ENCODE assay signal across 6 cellular contexts in genomic region chr12:53230971-53231858, GRCh38. TPM values are rescaled to one million over a fixed set of nuclear protein-coding genes. Genes with fewer than 3 reads are reported as not detected.
DNase-seq lines count a peak whose midpoint lies in the region; ATAC-seq, FAIRE-seq and TF ChIP-seq lines count a peak whose summit lies in the region.

No MANE protein-coding gene starts in this region.

- H3K36me3 Mint-ChIP-seq in HFFc6 (ENCODE audit: low read depth), result no peaks in the 10 kb centered on the region; the same call in 1 of the 2 replicates

- H3K27me3 ChIP-seq in pancreas, result no peaks in the 10 kb centered on the region

- no peaks in the 10 kb centered on the region for H3K9me3 ChIP-seq in pancreas

- H3K4me3 ChIP-seq in pancreas, result peak overlapping the region; percentile 29 to 62 (median 50)

- peaks cover 5% of the 10 kb centered on the region for H3K27me3 Mint-ChIP-seq in HFFc6 (ENCODE audit: insufficient read depth)

- no peak for FAIRE-seq in pancreas (lab: Jason Lieb, UNC)

- intact Hi-C loops in pancreas (cut with DNase I), result no loop called here

- no peaks in the 10 kb centered on the region for H3K36me3 ChIP-seq in pancreas

- no peak for DNase-seq in HFFc6
- no peak for DNase-seq in pancreas
- DNase-seq in ecto neural progenitor cell (ENCODE audit: low spot score), result no peak
- DNase-seq in dedifferentiated amniotic fluid mesenchymal stem cell (ENCODE audit: extremely low spot score), result no peak

- H3K27ac ChIP-seq in cingulate gyrus (ENCODE audit: low read depth, low read length) (peak overlapping the region; percentile 72), pancreas (peak overlapping the region; percentile 62 to 78 (median 66))

- peak overlapping the region; percentile 63 for H3K27ac Mint-ChIP-seq in HFFc6

- H3K9me3 Mint-ChIP-seq in HFFc6, result no peaks in the 10 kb centered on the region

- H3K4me1 Mint-ChIP-seq in HFFc6 (ENCODE audit: low read depth), result peaks cover 44% of the 10 kb centered on the region

- no peaks in the 10 kb centered on the region for H3K4me1 ChIP-seq in pancreas

- peak overlapping the region; percentile 91 for H3K4me3 Mint-ChIP-seq in HFFc6

- 47 to 50% methylated on average over 19 of the region's 19 CpGs for WGBS in pancreas, 2 donors

- ATAC-seq in pancreas (no peak), HG02571 (IDR thresholded peaks at IDR 0.05; ENCODE audit: unreplicated experiment) (no peak)

- peak; percentile 26; the same call in 1 of the 2 replicates for TF ChIP-seq CTCF in HFFc6 (IDR thresholded peaks at IDR 0.05)
- no peak for TF ChIP-seq CTCF in pancreas (IDR thresholded peaks at IDR 0.05)

RNA-seq across cellular contexts. Expression of gene RARG, which starts 0.8 kb away (rescaled TPM):
- 10 to 100 TPM; 47.2 to 80.5 (median 71.0) TPM for total RNA-seq in HFFc6 (2021; fragmentation: NEBNext Ultra II Directional; extraction: Animal tissue kit (Norgen Biotek cat#: 25700))
- 10 to 100 TPM in 2 of 6 donors, 1 to 10 TPM in 4; 4.4 to 18.7 (median 7.4) TPM for total RNA-seq in pancreas
- polyA plus RNA-seq in pancreas, result 10 to 100 TPM; 10.3 to 11.7 TPM

RNA-seq across cellular contexts. Expression of gene ITGB7, which starts 24.2 kb away (rescaled TPM):
- 1 to 10 TPM in 3 of 6 experiments, under 1 TPM in 3; 0.35 to 1.5 (median 0.93) TPM for total RNA-seq in HFFc6 (2021; fragmentation: NEBNext Ultra II Directional; extraction: Animal tissue kit (Norgen Biotek cat#: 25700))
- 1 to 10 TPM; 1.1 to 1.7 (median 1.4) TPM for total RNA-seq in pancreas
- 1 to 10 TPM; 1.6 to 1.8 TPM for polyA plus RNA-seq in pancreas

RNA-seq across cellular contexts. Expression of gene ESPL1, which starts 36.9 kb away (rescaled TPM):
- total RNA-seq in HFFc6 (2021; fragmentation: NEBNext Ultra II Directional; extraction: Animal tissue kit (Norgen Biotek cat#: 25700)), result 10 to 100 TPM in 5 of 6 experiments, 1 to 10 TPM in 1; 7.0 to 16.1 (median 14.1) TPM
- total RNA-seq in pancreas, result under 1 TPM; 0.09 to 0.81 (median 0.50) TPM
- polyA plus RNA-seq in pancreas, result under 1 TPM; 0.09 to 0.27 TPM

RNA-seq across cellular contexts. Expression of gene CSAD, which starts 50.5 kb away (rescaled TPM):
- total RNA-seq in HFFc6 (2021; fragmentation: NEBNext Ultra II Directional; extraction: Animal tissue kit (Norgen Biotek cat#: 25700)), result 10 to 100 TPM; 13.9 to 17.1 (median 16.0) TPM
- total RNA-seq in pancreas, result 10 to 100 TPM; 10.1 to 28.4 (median 16.1) TPM
- 10 to 100 TPM; 78.5 to 83.2 TPM for polyA plus RNA-seq in pancreas

RNA-seq across cellular contexts. Expression of gene ZNF740, which starts 50.7 kb away (rescaled TPM):
- 10 to 100 TPM; 17.3 to 25.7 (median 19.3) TPM for total RNA-seq in HFFc6 (2021; fragmentation: NEBNext Ultra II Directional; extraction: Animal tissue kit (Norgen Biotek cat#: 25700))
- 10 to 100 TPM; 13.3 to 33.1 (median 19.8) TPM for total RNA-seq in pancreas
- 1 to 10 TPM; 5.2 to 7.6 TPM for polyA plus RNA-seq in pancreas

Comparison
In these comparisons a context has a peak if more than half of its experiments do, and no peak if none do; other contexts are left out.
1. RNA of gene ESPL1, which starts 36.9 kb away (total RNA-seq): 7.0 to 16.1 TPM in HFFc6; 0.09 to 0.81 TPM in pancreas; every median in the first group is over 4 times any median in the second.